17 cellular contexts compared by ENCODE assay signal in genomic region chr6:56403663-56404200, GRCh38.
DNase-seq lines count a peak whose midpoint lies in the region; ATAC-seq and TF ChIP-seq lines count a peak whose summit lies in the region.
"Had no signal": no experiment of that assay in that cellular context is flagged by ENCODE, and none has a peak within 500 bp of the region (broad histone marks: within the 10 kb centered on the region; RNA-seq: fewer than 3 reads in every experiment).

No MANE protein-coding gene starts in this region.

- H3K36me3 ChIP-seq in left ventricle myocardium inferior (no peaks in the 10 kb centered on the region), sigmoid colon (no peaks in the 10 kb centered on the region), gastrocnemius medialis (no peaks in the 10 kb centered on the region)
- H3K36me3 ChIP-seq: BE2C, HAP-1 had no signal

- no peak for DNase-seq in coronary artery (ENCODE audit: low spot score)
- no peak for DNase-seq in left ventricle myocardium inferior
- DNase-seq in sigmoid colon, result no peak
- no peak for DNase-seq in gastrocnemius medialis
- no peak for DNase-seq in middle frontal gyrus (ENCODE audit: extremely low spot score, low spot score)
- DNase-seq: ACHN; BE2C; CD4-positive, alpha-beta memory T cell; DMS79; NCI-H1436; NCI-H2029 treated with DMSO at 0.1 percent for 48 hours; NCI-H526 had no signal

- H3K27me3 ChIP-seq in left ventricle myocardium inferior (ENCODE audit: low read depth) (no peaks in the 10 kb centered on the region), sigmoid colon (no peaks in the 10 kb centered on the region), gastrocnemius medialis (no peaks in the 10 kb centered on the region)
- H3K27me3 ChIP-seq: BE2C had no signal

- peaks cover 6% of the 10 kb centered on the region for H3K9me3 ChIP-seq in left ventricle myocardium inferior (replicated peaks)
- H3K9me3 ChIP-seq in sigmoid colon, result no peaks in the 10 kb centered on the region
- H3K9me3 ChIP-seq in gastrocnemius medialis, result no peaks in the 10 kb centered on the region
- H3K9me3 ChIP-seq: BE2C, HAP-1 had no signal

- H3K4me3 ChIP-seq in coronary artery (peak overlapping the region; percentile 24), left ventricle myocardium inferior (no peak overlapping the region), sigmoid colon (no peak overlapping the region), gastrocnemius medialis (no peak overlapping the region)
- H3K4me3 ChIP-seq: GM12878, HAP-1 had no signal

- TF ChIP-seq POLR2A in sigmoid colon (IDR thresholded peaks at IDR 0.05) (no peak), gastrocnemius medialis (IDR thresholded peaks at IDR 0.05) (no peak)

- TF ChIP-seq CTCF in 22Rv1 (IDR thresholded peaks at IDR 0.05) (no peak), coronary artery (IDR thresholded peaks at IDR 0.05) (no peak), left ventricle myocardium inferior (IDR thresholded peaks at IDR 0.05; ENCODE audit: borderline replicate concordance) (no peak), sigmoid colon (IDR thresholded peaks at IDR 0.05) (no peak), gastrocnemius medialis (IDR thresholded peaks at IDR 0.05 in 4 of 5, conservative IDR thresholded peaks at IDR 0.05 in 1 of 5) (no peak)

- in situ Hi-C loops in gastrocnemius medialis (cut with MboI; ENCODE audit: low sequenced_read_pairs in 4 of 4), result no loop called here

- H3K27ac ChIP-seq in 22Rv1 (peak overlapping the region; percentile 59; the same call in 1 of the 2 replicates), coronary artery (peak overlapping the region; percentile 12 to 61), left ventricle myocardium inferior (replicated peaks) (peak overlapping the region; percentile 31), sigmoid colon (peak overlapping the region; percentile 4 to 73 (median 42)), gastrocnemius medialis (no peak overlapping the region)

- intact Hi-C loops in left ventricle myocardium inferior (cut with micrococcal nuclease) (no loop called here), sigmoid colon (cut with DNase I) (no loop called here), gastrocnemius medialis (cut with DNase I; ENCODE audit: low total_unique reads) (no loop called here)

- WGBS in sigmoid colon, 2 donors, result 74 to 86% methylated on average over 2 of the region's 2 CpGs

- peak in 2 of 4 donors; percentile 14 to 56 for TF ChIP-seq EP300 in sigmoid colon (IDR thresholded peaks at IDR 0.05)

- no peak for ATAC-seq in gastrocnemius medialis
- no peak for ATAC-seq in GM18868 (IDR thresholded peaks at IDR 0.05; ENCODE audit: unreplicated experiment)
- ATAC-seq in HG03439 (IDR thresholded peaks at IDR 0.05; ENCODE audit: unreplicated experiment), result no peak
- ATAC-seq: GM12878 had no signal

- H3K4me1 ChIP-seq in left ventricle myocardium inferior (peaks cover 15% of the 10 kb centered on the region), sigmoid colon (peaks cover 0 to 23% (median 19%) of the 10 kb centered on the region in 4 donors), gastrocnemius medialis (no peaks in the 10 kb centered on the region)
- H3K4me1 ChIP-seq: BE2C, HAP-1 had no signal

Comparison
In these comparisons a context has a peak if more than half of its experiments do, and no peak if none do; other contexts are left out.
1. H3K27ac ChIP-seq: peak in 22Rv1 (single experiment), coronary artery (2 of 2), left ventricle myocardium inferior (single experiment) and sigmoid colon (4 of 4); none in gastrocnemius medialis (0 of 4).